ENCODE assay signal across 8 cellular contexts in the genomic region with DNA sequence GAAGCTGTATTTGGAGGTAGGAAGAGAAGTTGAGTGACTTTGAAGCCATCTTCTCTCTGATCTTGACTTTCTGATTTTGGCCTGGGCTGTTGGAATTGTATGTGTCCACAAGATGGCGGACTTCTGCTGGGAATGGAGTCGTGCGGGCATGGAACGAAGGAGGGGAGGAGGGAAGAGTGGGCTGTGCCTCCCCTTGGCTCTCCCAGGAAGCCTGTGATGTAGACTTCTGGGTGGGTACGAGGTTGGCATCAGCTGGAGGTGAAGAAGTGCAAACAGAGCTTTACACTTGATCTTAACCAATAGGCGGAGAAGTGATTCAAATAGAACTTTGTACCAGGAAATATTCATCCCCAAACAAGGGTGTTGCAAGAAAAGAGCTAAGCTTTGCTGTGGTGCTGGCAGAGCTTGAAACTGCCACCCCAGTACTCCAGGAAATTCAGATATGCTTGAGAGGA. TPM values are rescaled to one million over a fixed set of nuclear protein-coding genes. Genes with fewer than 3 reads are reported as not detected.
DNase-seq lines count a peak whose midpoint lies in the region; ATAC-seq, FAIRE-seq and TF ChIP-seq lines count a peak whose summit lies in the region.

No MANE protein-coding gene starts in this region.

- no peaks in the 10 kb centered on the region for H4K20me1 ChIP-seq in mammary epithelial cell (ENCODE audit: insufficient read depth, low read length)

- BruUV-seq in mammary epithelial cell (replicated peaks; lab: Mats Ljungman, UMichigan): no TSS peak

- H3K36me3 Mint-ChIP-seq in stimulated activated effector memory CD8-positive, alpha-beta T cell treated with anti-CD3 and anti-CD28 coated beads, Interleukin-12 subunit alpha, Interleukin-12 subunit beta, amount 100 ng/mL, for 72 hours: no peaks in the 10 kb centered on the region

- intact Hi-C loops in mammary epithelial cell (cut with micrococcal nuclease) (loop anchor here (1.0 to 5.0 kb wide), 4 partner anchors 108 to 1250 kb away; no protein-coding TSS in a partner anchor), kidney (cut with DNase I) (no loop called here)

- no peaks in the 10 kb centered on the region for H3K79me2 ChIP-seq in mammary epithelial cell (ENCODE audit: insufficient read depth, low read length)

- no peak overlapping the region for H3K27ac ChIP-seq in HL-60 (replicated peaks)
- H3K27ac ChIP-seq in mammary epithelial cell (ENCODE audit: insufficient read depth, low read depth, low read length): no peak overlapping the region
- no peak overlapping the region for H3K27ac ChIP-seq in kidney (ENCODE audit: low read depth in 2 of 2, low read length in 2 of 2)

- H3K4me1 Mint-ChIP-seq in stimulated activated effector memory CD8-positive, alpha-beta T cell treated with anti-CD3 and anti-CD28 coated beads, Interleukin-12 subunit alpha, Interleukin-12 subunit beta, amount 100 ng/mL, for 72 hours: peaks cover 6% of the 10 kb centered on the region

- H3K27me3 ChIP-seq in HL-60 (ENCODE audit: insufficient read depth, poor library complexity, severe bottlenecking) (no peaks in the 10 kb centered on the region), mammary epithelial cell (ENCODE audit: insufficient read depth, low read length) (no peaks in the 10 kb centered on the region)

- H3K9me3 ChIP-seq in mammary epithelial cell (replicated peaks; ENCODE audit: insufficient read depth, low read length) (no peaks in the 10 kb centered on the region), kidney (ENCODE audit: control insufficient read depth in 1 of 2, low read length in 2 of 2) (no peaks in the 10 kb centered on the region)

- H3K4me2 ChIP-seq in mammary epithelial cell (ENCODE audit: insufficient read depth, low read depth, low read length): no peak overlapping the region

- H3K36me3 ChIP-seq in mammary epithelial cell (ENCODE audit: insufficient read depth, low read length) (no peaks in the 10 kb centered on the region), kidney (ENCODE audit: control insufficient read depth in 1 of 2, insufficient read depth in 2 of 2, low read length in 2 of 2) (no peaks in the 10 kb centered on the region)

- no peak overlapping the region for H3K9ac ChIP-seq in mammary epithelial cell (ENCODE audit: insufficient read depth, low read length)
- no peak overlapping the region for H3K9ac ChIP-seq in kidney (ENCODE audit: low read length in 2 of 2)

- 17% methylated on average over 6 of the region's 6 CpGs for WGBS in mammary epithelial cell (ENCODE audit: low coverage, missing lambda C conversion rate)

- ATAC-seq in stimulated activated effector memory CD8-positive, alpha-beta T cell treated with anti-CD3 and anti-CD28 coated beads, Interleukin-12 subunit alpha, Interleukin-12 subunit beta, amount 100 ng/mL, for 72 hours: peak; percentile 42
- ATAC-seq in GM19324 (IDR thresholded peaks at IDR 0.05; ENCODE audit: low FRiP score, unreplicated experiment) (no peak), HG03045 (IDR thresholded peaks at IDR 0.05; ENCODE audit: unreplicated experiment) (no peak)

- H3K4me3 ChIP-seq in HL-60 (replicated peaks; ENCODE audit: insufficient read depth, low read length) (no peak overlapping the region), mammary epithelial cell (replicated peaks in 1 of 3; ENCODE audit: insufficient read depth in 1 of 3, low read depth in 2 of 3, low read length in 3 of 3) (no peak overlapping the region), kidney (ENCODE audit: low read length in 2 of 2) (no peak overlapping the region)

- H3K27ac Mint-ChIP-seq in stimulated activated effector memory CD8-positive, alpha-beta T cell treated with anti-CD3 and anti-CD28 coated beads, Interleukin-12 subunit alpha, Interleukin-12 subunit beta, amount 100 ng/mL, for 72 hours: no peak overlapping the region

- DNase-seq in DMS 273 (lab: John Stamatoyannopoulos, UW; ENCODE audit: unreplicated experiment) (peak; percentile 72), HL-60 (ENCODE audit: low read depth in 1 of 2, low spot score in 1 of 2) (peak in 1 of 2 experiments; percentile 11), SK-MEL-5 (ENCODE audit: low read depth, low spot score) (peak; percentile 84), mammary epithelial cell (peak; percentile 21), kidney (no peak)
- DNase-seq in stimulated activated effector memory CD8-positive, alpha-beta T cell treated with anti-CD3 and anti-CD28 coated beads, Interleukin-12 subunit alpha, Interleukin-12 subunit beta, amount 100 ng/mL, for 72 hours (ENCODE audit: low spot score in 2 of 2): peak in 1 of 2 donors; percentile 51

- dilution Hi-C loops in mammary epithelial cell (cut with HindIII; ENCODE audit: low sequenced_read_pairs): loop anchor here (5.0 kb wide), 1 partner anchor 95 kb away; no protein-coding TSS in a partner anchor

- H3K9me3 Mint-ChIP-seq in stimulated activated effector memory CD8-positive, alpha-beta T cell treated with anti-CD3 and anti-CD28 coated beads, Interleukin-12 subunit alpha, Interleukin-12 subunit beta, amount 100 ng/mL, for 72 hours: no peaks in the 10 kb centered on the region

- in situ Hi-C loops in SK-MEL-5 (cut with HindIII; ENCODE audit: low pct_unique_long_range_greater_than_20kb, low sequenced_read_pairs) (no loop called here), mammary epithelial cell (cut with MboI; ENCODE audit: low sequenced_read_pairs in 2 of 2) (loop anchor here in 1 of 2 donors (25.0 kb wide), 1 partner anchor 1250 kb away; the partner anchor contains the start of gene ZNF18)

- peak overlapping the region; percentile 2 for H3K4me3 Mint-ChIP-seq in stimulated activated effector memory CD8-positive, alpha-beta T cell treated with anti-CD3 and anti-CD28 coated beads, Interleukin-12 subunit alpha, Interleukin-12 subunit beta, amount 100 ng/mL, for 72 hours

- peak; percentile 29 for FAIRE-seq in kidney (lab: Jason Lieb, UNC)

- H3K4me1 ChIP-seq in mammary epithelial cell (ENCODE audit: insufficient read depth, low read length) (no peaks in the 10 kb centered on the region), kidney (ENCODE audit: control insufficient read depth in 1 of 2, insufficient read depth in 1 of 2, low read depth in 1 of 2, low read length in 2 of 2) (peaks cover 0 to 3% of the 10 kb centered on the region in 2 donors)

- H2AFZ ChIP-seq in mammary epithelial cell (ENCODE audit: low read depth, low read length): no peak overlapping the region

- CTCF ChIA-PET in mammary epithelial cell (lab: Charles Lee; ENCODE audit: low non-redundant PET): interaction anchor here (0.6 kb wide), 1 partner anchor 1199 kb away, joined by 6 read pairs; no protein-coding TSS in a partner anchor

- TF ChIP-seq CTCF in HL-60 (IDR thresholded peaks at IDR 0.05; ENCODE audit: insufficient read depth, low read length) (peak; percentile 7), mammary epithelial cell (conservative IDR thresholded peaks at IDR 0.05 in 1 of 2, IDR thresholded peaks at IDR 0.05 in 1 of 2; ENCODE audit: extremely low read depth in 1 of 2, insufficient read depth in 1 of 2, low read depth in 1 of 2, low read length in 2 of 2) (peak; percentile 67 to 86), kidney (IDR thresholded peaks at IDR 0.05; ENCODE audit: borderline replicate concordance, extremely low read depth, insufficient read depth) (peak; percentile 83)

RNA-seq across cellular contexts. Expression of gene TMEM220, which starts 7.4 kb away (rescaled TPM):
- total RNA-seq in SK-MEL-5 (2014; rRNA removed; shearing (Covaris generic)): 10.2 and 12.6 TPM in 2 replicates
- 7.2 and 8.2 TPM in 2 replicates for polyA plus RNA-seq in SK-MEL-5 (2015; cell fraction: cytosol; rRNA removed)
- 4.6 and 10.6 TPM in 2 replicates for polyA plus RNA-seq in SK-MEL-5 (2015; cell fraction: nucleus; rRNA removed)
- total RNA-seq in mammary epithelial cell: 1 to 10 TPM; 2.0 to 2.1 TPM
- polyA plus RNA-seq in mammary epithelial cell: 1.3 TPM
- polyA minus RNA-seq in mammary epithelial cell: not detected
- 13.3 TPM for total RNA-seq in kidney
- 16.4 TPM for polyA plus RNA-seq in kidney (ENCODE audit: insufficient read depth, low read depth, low replicate concordance)

RNA-seq across cellular contexts. Expression of gene ADPRM, which starts 39.8 kb away (rescaled TPM):
- 13.4 and 15.1 TPM in 2 replicates for total RNA-seq in SK-MEL-5 (2014; rRNA removed; shearing (Covaris generic))
- polyA plus RNA-seq in SK-MEL-5 (2015; cell fraction: cytosol; rRNA removed): 6.7 and 7.4 TPM in 2 replicates
- 7.2 and 9.7 TPM in 2 replicates for polyA plus RNA-seq in SK-MEL-5 (2015; cell fraction: nucleus; rRNA removed)
- total RNA-seq in mammary epithelial cell (10 to 100 TPM in 1 of 2 donors, 1 to 10 TPM in 1; 8.8 to 10.2 TPM), kidney (9.2 TPM)
- polyA plus RNA-seq in mammary epithelial cell (6.6 TPM), kidney (ENCODE audit: insufficient read depth, low read depth, low replicate concordance) (9.6 TPM)
- polyA minus RNA-seq in mammary epithelial cell: 32.8 TPM

RNA-seq across cellular contexts. Expression of gene SCO1, which starts 39.9 kb away (rescaled TPM):
- total RNA-seq in SK-MEL-5 (2014; rRNA removed; shearing (Covaris generic)): 59.4 and 62.4 TPM in 2 replicates
- polyA plus RNA-seq in SK-MEL-5 (2015; cell fraction: cytosol; rRNA removed): 36.1 and 42.5 TPM in 2 replicates
- polyA plus RNA-seq in SK-MEL-5 (2015; cell fraction: nucleus; rRNA removed): 32.5 and 33.4 TPM in 2 replicates
- total RNA-seq in mammary epithelial cell (10 to 100 TPM; 24.2 to 37.0 TPM), kidney (27.0 TPM)
- polyA plus RNA-seq in mammary epithelial cell (18.4 TPM), kidney (ENCODE audit: insufficient read depth, low read depth, low replicate concordance) (34.9 TPM)
- polyA minus RNA-seq in mammary epithelial cell: 16.9 TPM

Comparison
In these comparisons a context has a peak if more than half of its experiments do, and no peak if none do; other contexts are left out.
1. CTCF ChIP-seq: peak in every context shown above with its lines; median percentile 83 in kidney; 76 in mammary epithelial cell; 7 in HL-60.